Comparison of ENCODE assay signal across 2 cellular contexts in genomic region chr7:149252378-149252777, GRCh38.
TF ChIP-seq lines count a peak whose summit lies in the region.

No MANE protein-coding gene starts in this region.

TF ChIP-seq in HEK293, 187 proteins besides CTCF, POLR2A, EP300 and RAD21:
- peak; percentile 94 for TF ChIP-seq ZNF677 (tag by site-specific recombination; IDR thresholded peaks at IDR 0.05)
- TF ChIP-seq ZNF426 (tag by site-specific recombination; IDR thresholded peaks at IDR 0.05) = no peak
- no peak for TF ChIP-seq KLF10 (tag by site-specific recombination; IDR thresholded peaks at IDR 0.05)
- no peak for TF ChIP-seq ZNF274 (IDR thresholded peaks at IDR 0.05; ENCODE audit: low read length)
- TF ChIP-seq ZNF274 (tag by site-specific recombination; IDR thresholded peaks at IDR 0.05; ENCODE audit: borderline replicate concordance) = no peak
TF ChIP-seq in HEK293: peak in this region for 1.

TF ChIP-seq in IMR-90, 13 proteins besides CTCF, POLR2A, EP300 and RAD21:
- TF ChIP-seq ELK1 (IDR thresholded peaks at IDR 0.05; ENCODE audit: borderline replicate concordance, low read depth, low read length) = no peak
TF ChIP-seq in IMR-90: peak in this region for 0.
